9 cellular contexts compared by ENCODE assay signal in genomic region chr20:1434571-1435336, GRCh38. TPM values are rescaled to one million over a fixed set of nuclear protein-coding genes. Genes with fewer than 3 reads are reported as not detected.
A peak's percentile ranks its signal among the peaks of the same experiment; 100 is the strongest.
DNase-seq lines count a peak whose midpoint lies in the region; FAIRE-seq and TF ChIP-seq lines count a peak whose summit lies in the region.
"Had no signal": no experiment of that assay in that cellular context is flagged by ENCODE, and none has a peak within 500 bp of the region (broad histone marks: within the 10 kb centered on the region; RNA-seq: fewer than 3 reads in every experiment).

No MANE protein-coding gene starts in this region.

- POLR2A ChIA-PET in endothelial cell of umbilical vein (lab: Charles Lee): interaction anchor here (1.0 kb wide), 2 partner anchors 21 to 43 kb away, joined by 3 to 4 read pairs; no protein-coding TSS in a partner anchor

- H3K27me3 ChIP-seq in GM23248 (replicated peaks; ENCODE audit: insufficient read depth): no peaks in the 10 kb centered on the region
- no peaks in the 10 kb centered on the region for H3K27me3 ChIP-seq in endothelial cell of umbilical vein (ENCODE audit: control insufficient read depth in 2 of 2, insufficient read depth in 2 of 2, low read length in 2 of 2)

- WGBS in GM23248 (ENCODE audit: low coverage in 1 of 2, low lambda C conversion rate in 2 of 2, missing lambda C conversion rate in 2 of 2), 2 experiments: 44 to 55% methylated on average over 2 of the region's 2 CpGs

- H4K20me1 ChIP-seq in GM23248 (ENCODE audit: insufficient read depth) (no peaks in the 10 kb centered on the region), endothelial cell of umbilical vein (replicated peaks; ENCODE audit: control insufficient read depth, extremely low read depth, insufficient read depth, low read length) (no peaks in the 10 kb centered on the region)

- H3K27ac ChIP-seq in GM23248: peak overlapping the region; percentile 15
- peak overlapping the region; percentile 50 for H3K27ac ChIP-seq in endothelial cell of umbilical vein (ENCODE audit: insufficient read depth, low read depth, low read length)

- H3K9me2 ChIP-seq in GM23248 (ENCODE audit: insufficient read depth): no peaks in the 10 kb centered on the region

- TF ChIP-seq CTCF in endothelial cell of umbilical vein (IDR thresholded peaks at IDR 0.05; ENCODE audit: extremely low read depth in 1 of 2, insufficient read depth in 1 of 2, low read depth in 1 of 2, low read length in 2 of 2): no peak

- CTCF ChIA-PET in endothelial cell of umbilical vein (lab: Charles Lee): interaction anchor here (0.6 to 5.5 kb wide), 10 partner anchors 8 to 122 kb away, joined by 3 to 107 read pairs (median 5); partner anchors contain the start of gene FKBP1A

- TSS peak; percentile 59 for BruUV-seq in endothelial cell of umbilical vein (replicated peaks; lab: Mats Ljungman, UMichigan)

- DNase-seq in NCI-H2081 (lab: John Stamatoyannopoulos, UW) (peak; percentile 21 to 65), NCI-H2081 treated with DMSO at 0.1 percent for 48 hours (lab: John Stamatoyannopoulos, UW) (no peak), GM23248 (peak; percentile 91), Kasumi-1 (lab: John Stamatoyannopoulos, UW) (peak; percentile 36 to 42), UCSD-AML1 (lab: John Stamatoyannopoulos, UW; ENCODE audit: unreplicated experiment) (peak; percentile 66), endothelial cell of umbilical vein (ENCODE audit: low read depth, low spot score) (peak; percentile 92), NCI-H1930 (lab: John Stamatoyannopoulos, UW) (no peak)
- DNase-seq in stimulated activated CD4-positive, alpha-beta T cell treated with anti-CD3 and anti-CD28 coated beads, Interleukin-15, amount 100 ng/mL, for 24 hours: peak; percentile 69

- H2AFZ ChIP-seq in GM23248: no peak overlapping the region
- H2AFZ ChIP-seq in endothelial cell of umbilical vein (ENCODE audit: low read depth, low read length): no peak overlapping the region

- H3K9me1 ChIP-seq in endothelial cell of umbilical vein (replicated peaks; ENCODE audit: control insufficient read depth, extremely low read depth, insufficient read depth, low read length): no peaks in the 10 kb centered on the region

- intact Hi-C loops in endothelial cell of umbilical vein (cut with micrococcal nuclease): loop anchor here (1.0 kb wide), 4 partner anchors 16 to 41 kb away; partner anchors contain the start of genes FKBP1A and NSFL1C

- in situ Hi-C loops in GM23248 (cut with MboI): loop anchor here (5.0 kb wide), 1 partner anchor 117 kb away; no protein-coding TSS in a partner anchor

- H3K9ac ChIP-seq in GM23248 (no peak overlapping the region), endothelial cell of umbilical vein (replicated peaks; ENCODE audit: extremely low read depth, insufficient read depth, low read length) (no peak overlapping the region)

- dilution Hi-C loops in endothelial cell of umbilical vein (cut with MboI; ENCODE audit: extremely low pct_ligation_motif_present, low sequenced_read_pairs): loop anchor here (25.0 kb wide), 1 partner anchor 122 kb away; no protein-coding TSS in a partner anchor

- H3K4me3 ChIP-seq in GM23248: no peak overlapping the region
- no peak overlapping the region for H3K4me3 ChIP-seq in endothelial cell of umbilical vein (replicated peaks in 1 of 3; ENCODE audit: insufficient read depth in 1 of 3, low read depth in 1 of 3, low read length in 3 of 3)

- FAIRE-seq in endothelial cell of umbilical vein (lab: Jason Lieb, UNC): peak; percentile 92

- TF ChIP-seq POLR2A in endothelial cell of umbilical vein (IDR thresholded peaks at IDR 0.05; ENCODE audit: low read depth, low read length): peak; percentile 39

- no peaks in the 10 kb centered on the region for H3K79me2 ChIP-seq in GM23248 (ENCODE audit: insufficient read depth)
- no peaks in the 10 kb centered on the region for H3K79me2 ChIP-seq in endothelial cell of umbilical vein (ENCODE audit: control insufficient read depth, insufficient read depth, low read length)

- H3K4me2 ChIP-seq in GM23248 (ENCODE audit: unreplicated experiment) (no peak overlapping the region), endothelial cell of umbilical vein (ENCODE audit: insufficient read depth, low read length) (peak overlapping the region; percentile 26)

- H3K4me1 ChIP-seq in GM23248 (ENCODE audit: insufficient read depth) (peaks cover 17% of the 10 kb centered on the region), endothelial cell of umbilical vein (ENCODE audit: control insufficient read depth, extremely low read depth, insufficient read depth, low read length) (peaks cover 18% of the 10 kb centered on the region)

- no peaks in the 10 kb centered on the region for H3K9me3 ChIP-seq in GM23248 (ENCODE audit: low read depth)
- no peaks in the 10 kb centered on the region for H3K9me3 ChIP-seq in endothelial cell of umbilical vein (replicated peaks; ENCODE audit: control insufficient read depth, insufficient read depth, low read length)

- H3F3A ChIP-seq in GM23248 (ENCODE audit: insufficient read depth): peaks cover 5% of the 10 kb centered on the region; the same call in 1 of the 2 replicates

- no peaks in the 10 kb centered on the region for H3K36me3 ChIP-seq in GM23248 (ENCODE audit: low read depth)
- no peaks in the 10 kb centered on the region for H3K36me3 ChIP-seq in endothelial cell of umbilical vein (ENCODE audit: control insufficient read depth in 2 of 2, extremely low read depth in 1 of 2, insufficient read depth in 2 of 2, low read length in 2 of 2)

TF ChIP-seq in endothelial cell of umbilical vein, 7 proteins besides CTCF, POLR2A, EP300 and RAD21:
- TF ChIP-seq EZH2 (IDR thresholded peaks at IDR 0.05; ENCODE audit: borderline replicate concordance, low read depth, low read length, severe bottlenecking) (no peak), JUN (IDR thresholded peaks at IDR 0.05; ENCODE audit: borderline replicate concordance, insufficient read depth, insufficient read length, low read depth) (peak; percentile 27), POLR2AphosphoS5 (IDR thresholded peaks at IDR 0.05; ENCODE audit: insufficient read depth, low read depth, low read length) (peak; percentile 64)

RNA-seq across cellular contexts. Expression of gene NSFL1C, which starts 31.9 kb away (rescaled TPM):
- 22.2 and 32.0 TPM in 2 replicates for total RNA-seq in GM23248 (2014; rRNA removed; shearing (Covaris generic))
- polyA plus RNA-seq in GM23248 (2016; fragmentation: Nextera tagmentation; extraction: Ambion mirVana) (84.2 and 88.7 TPM in 2 replicates), endothelial cell of umbilical vein (26.0 and 27.3 TPM in 2 replicates)
- total RNA-seq in endothelial cell of umbilical vein: 95.7 and 107 TPM in 2 replicates
- polyA plus RNA-seq in endothelial cell of umbilical vein (2011; cell fraction: cytosol; rRNA removed): 30.0 and 35.5 TPM in 2 replicates
- polyA plus RNA-seq in endothelial cell of umbilical vein (2011; cell fraction: nucleus; rRNA removed): 70.9 and 78.9 TPM in 2 replicates
- polyA plus RNA-seq in endothelial cell of umbilical vein (2012): 88.1 and 119 TPM in 2 replicates
- 37.1 and 37.5 TPM in 2 replicates for polyA minus RNA-seq in endothelial cell of umbilical vein
- 10.5 TPM for polyA minus RNA-seq in endothelial cell of umbilical vein (2011; cell fraction: cytosol; rRNA and poly(A)+ RNA removed)
- polyA minus RNA-seq in endothelial cell of umbilical vein (2011; cell fraction: nucleus; rRNA and poly(A)+ RNA removed): 64.1 and 74.2 TPM in 2 replicates

RNA-seq across cellular contexts. Expression of gene FKBP1A, which starts 41.9 kb away (rescaled TPM):
- 150 and 162 TPM in 2 replicates for total RNA-seq in GM23248 (2014; rRNA removed; shearing (Covaris generic))
- polyA plus RNA-seq in GM23248 (2016; fragmentation: Nextera tagmentation; extraction: Ambion mirVana): 844 and 887 TPM in 2 replicates
- total RNA-seq in endothelial cell of umbilical vein: 968 and 982 TPM in 2 replicates
- polyA plus RNA-seq in endothelial cell of umbilical vein: 1,861 and 1,972 TPM in 2 replicates
- 1,632 and 1,874 TPM in 2 replicates for polyA plus RNA-seq in endothelial cell of umbilical vein (2011; cell fraction: cytosol; rRNA removed)
- polyA plus RNA-seq in endothelial cell of umbilical vein (2011; cell fraction: nucleus; rRNA removed): 571 and 678 TPM in 2 replicates
- 1,466 and 1,504 TPM in 2 replicates for polyA plus RNA-seq in endothelial cell of umbilical vein (2012)
- polyA minus RNA-seq in endothelial cell of umbilical vein: 1,622 and 1,688 TPM in 2 replicates
- 59.7 TPM for polyA minus RNA-seq in endothelial cell of umbilical vein (2011; cell fraction: cytosol; rRNA and poly(A)+ RNA removed)
- 209 and 300 TPM in 2 replicates for polyA minus RNA-seq in endothelial cell of umbilical vein (2011; cell fraction: nucleus; rRNA and poly(A)+ RNA removed)

RNA-seq across cellular contexts. Expression of gene SIRPB2, which starts 56.5 kb away (rescaled TPM):
- not detected in 2 replicates for total RNA-seq in GM23248 (2014; rRNA removed; shearing (Covaris generic))
- not detected in 2 replicates for polyA plus RNA-seq in GM23248 (2016; fragmentation: Nextera tagmentation; extraction: Ambion mirVana)
- total RNA-seq in endothelial cell of umbilical vein: 9.5 and 12.3 TPM in 2 replicates
- 18.8 and 19.7 TPM in 2 replicates for polyA plus RNA-seq in endothelial cell of umbilical vein
- 11.6 and 12.3 TPM in 2 replicates for polyA plus RNA-seq in endothelial cell of umbilical vein (2011; cell fraction: cytosol; rRNA removed)
- 33.3 and 33.7 TPM in 2 replicates for polyA plus RNA-seq in endothelial cell of umbilical vein (2011; cell fraction: nucleus; rRNA removed)
- 11.4 and 13.6 TPM in 2 replicates for polyA plus RNA-seq in endothelial cell of umbilical vein (2012)
- polyA minus RNA-seq in endothelial cell of umbilical vein: 44.1 and 46.0 TPM in 2 replicates
- polyA minus RNA-seq in endothelial cell of umbilical vein (2011; cell fraction: cytosol; rRNA and poly(A)+ RNA removed): not detected
- 46.1 TPM in 2 replicates for polyA minus RNA-seq in endothelial cell of umbilical vein (2011; cell fraction: nucleus; rRNA and poly(A)+ RNA removed)
- polyA plus RNA-seq: BJ had no signal

Comparison
In these comparisons a context has a peak if more than half of its experiments do, and no peak if none do; other contexts are left out.
1. DNase-seq: peak in NCI-H2081 (2 of 2), GM23248 (single experiment), Kasumi-1 (2 of 2), UCSD-AML1 (single experiment), endothelial cell of umbilical vein (single experiment) and stimulated activated CD4-positive, alpha-beta T cell treated with anti-CD3 and anti-CD28 coated beads, Interleukin-15, amount 100 ng/mL, for 24 hours (single experiment); none in NCI-H2081 treated with DMSO at 0.1 percent for 48 hours (single experiment) and NCI-H1930 (0 of 2).
2. RNA of gene SIRPB2, which starts 56.5 kb away (total RNA-seq): 9.5 to 12.3 TPM in endothelial cell of umbilical vein; not detected in GM23248; every median in the first group is over 10 times any median in the second.